Comparison of ENCODE assay signal across 8 cellular contexts in genomic region chr17:5418858-5419355, GRCh38. TPM values are rescaled to one million over a fixed set of nuclear protein-coding genes. Genes with fewer than 3 reads are reported as not detected.
DNase-seq lines count a peak whose midpoint lies in the region; ATAC-seq and TF ChIP-seq lines count a peak whose summit lies in the region.

No MANE protein-coding gene starts in this region.

- peaks cover 33% of the 10 kb centered on the region for H3K79me2 ChIP-seq in parathyroid adenoma

- DNase-seq in GM12864 (ENCODE audit: low read depth) (peak; percentile 95), HFFc6 (peak; percentile 22), NCI-H526 (lab: John Stamatoyannopoulos, UW) (peak; percentile 45 to 56), fibroblast of pulmonary artery (ENCODE audit: low read depth) (peak; percentile 39), upper lobe of left lung (peak in 1 of 2 donors; percentile 52), cerebellar nuclear complex (lab: John Stamatoyannopoulos, UW) (no peak)
- peak; percentile 57 for DNase-seq in activated T-cell treated with anti-CD3 and anti-CD28 coated beads, Interleukin-2, amount 50 U/mL, for 4 hours

- no peak for TF ChIP-seq EP300 in upper lobe of left lung (IDR thresholded peaks at IDR 0.05)

- peak overlapping the region; percentile 99 for H3K4me3 Mint-ChIP-seq in HFFc6
- peak overlapping the region; percentile 99 for H3K4me3 Mint-ChIP-seq in activated T-cell treated with anti-CD3 and anti-CD28 coated beads, Interleukin-2, amount 50 U/mL, for 4 hours

- H3K27ac ChIP-seq in parathyroid adenoma (peak overlapping the region; percentile 88), upper lobe of left lung (peak overlapping the region; percentile 84 to 92 (median 90))

- H2AFZ ChIP-seq in parathyroid adenoma, result peak overlapping the region; percentile 87

- H3K27me3 ChIP-seq in parathyroid adenoma (ENCODE audit: control insufficient read depth, insufficient read depth, low read length) (no peaks in the 10 kb centered on the region), upper lobe of left lung (no peaks in the 10 kb centered on the region)

- H3K36me3 Mint-ChIP-seq in HFFc6 (ENCODE audit: low read depth), result peaks cover 15% of the 10 kb centered on the region; the same call in 1 of the 2 replicates
- H3K36me3 Mint-ChIP-seq in activated T-cell treated with anti-CD3 and anti-CD28 coated beads, Interleukin-2, amount 50 U/mL, for 4 hours (ENCODE audit: insufficient read depth), result peaks cover 15% of the 10 kb centered on the region

- peak overlapping the region; percentile 90 for H3K4me2 ChIP-seq in parathyroid adenoma (ENCODE audit: low read length)

- peak; percentile 47 to 50 for ATAC-seq in activated T-cell treated with anti-CD3 and anti-CD28 coated beads, Interleukin-2, amount 50 U/mL, for 4 hours
- ATAC-seq in upper lobe of left lung (ENCODE audit: low FRiP score in 2 of 2), result peak in 1 of 2 donors; percentile 5

- H3K9me3 ChIP-seq in parathyroid adenoma (ENCODE audit: control insufficient read depth, low read length) (no peaks in the 10 kb centered on the region), upper lobe of left lung (no peaks in the 10 kb centered on the region)

- 0 out of 2 replicates have a peak, but pooled peaks cover 3% of the 10 kb centered on the region for H3K27me3 Mint-ChIP-seq in HFFc6 (ENCODE audit: insufficient read depth)
- H3K27me3 Mint-ChIP-seq in activated T-cell treated with anti-CD3 and anti-CD28 coated beads, Interleukin-2, amount 50 U/mL, for 4 hours (ENCODE audit: low read depth), result no peaks in the 10 kb centered on the region

- 0 to 1% methylated on average over 25 to 26 of the region's 26 CpGs for WGBS in upper lobe of left lung, 2 donors

- H3K4me1 ChIP-seq in parathyroid adenoma (no peaks in the 10 kb centered on the region), upper lobe of left lung (peaks cover 29 to 43% (median 33%) of the 10 kb centered on the region in 4 donors)

- H3K27ac Mint-ChIP-seq in HFFc6, result peak overlapping the region; percentile 95

- TF ChIP-seq POLR2A in upper lobe of left lung (IDR thresholded peaks at IDR 0.05), result no peak

- H3K4me3 ChIP-seq in GM12864 (ENCODE audit: low read depth, low read length) (peak overlapping the region; percentile 89), fibroblast of pulmonary artery (replicated peaks; ENCODE audit: low read depth, low read length) (peak overlapping the region; percentile 98), parathyroid adenoma (ENCODE audit: low read depth, low read length) (peak overlapping the region; percentile 94), upper lobe of left lung (peak overlapping the region; percentile 80 to 95 (median 88))

- peak overlapping the region; percentile 57 for H3K9ac ChIP-seq in parathyroid adenoma

- no peaks in the 10 kb centered on the region for H3K36me3 ChIP-seq in parathyroid adenoma (ENCODE audit: control insufficient read depth, insufficient read depth, low read length)
- peaks cover 2 to 51% (median 26%) of the 10 kb centered on the region in 4 donors for H3K36me3 ChIP-seq in upper lobe of left lung

- peaks cover 33% of the 10 kb centered on the region for H3K4me1 Mint-ChIP-seq in HFFc6 (ENCODE audit: low read depth)
- H3K4me1 Mint-ChIP-seq in activated T-cell treated with anti-CD3 and anti-CD28 coated beads, Interleukin-2, amount 50 U/mL, for 4 hours (ENCODE audit: low read depth), result peaks cover 48% of the 10 kb centered on the region

- TF ChIP-seq CTCF in GM12864 (IDR thresholded peaks at IDR 0.05; ENCODE audit: low read depth, low read length, missing control alignments), result no peak
- no peak for TF ChIP-seq CTCF in HFFc6 (IDR thresholded peaks at IDR 0.05)
- TF ChIP-seq CTCF in fibroblast of pulmonary artery (IDR thresholded peaks at IDR 0.05; ENCODE audit: low read length, missing control alignments), result no peak
- TF ChIP-seq CTCF in parathyroid adenoma (IDR thresholded peaks at IDR 0.05), result no peak
- TF ChIP-seq CTCF in upper lobe of left lung (IDR thresholded peaks at IDR 0.05), result no peak

- no peaks in the 10 kb centered on the region for H3K9me3 Mint-ChIP-seq in HFFc6
- H3K9me3 Mint-ChIP-seq in activated T-cell treated with anti-CD3 and anti-CD28 coated beads, Interleukin-2, amount 50 U/mL, for 4 hours, result no peaks in the 10 kb centered on the region

RNA-seq across cellular contexts. Expression of gene NUP88, which starts 0.6 kb away (rescaled TPM):
- 10 to 100 TPM; 49.3 to 68.7 (median 64.2) TPM for total RNA-seq in HFFc6 (2021; fragmentation: NEBNext Ultra II Directional; extraction: Animal tissue kit (Norgen Biotek cat#: 25700))
- total RNA-seq in activated T-cell treated with anti-CD3 and anti-CD28 coated beads, Interleukin-2, amount 50 U/mL, for 4 hours, result 100 to 1,000 TPM; 171 to 184 (median 180) TPM
- 10 to 100 TPM; 40.4 to 91.4 (median 49.8) TPM for total RNA-seq in upper lobe of left lung

RNA-seq across cellular contexts. Expression of gene RPAIN, which starts 1.1 kb away (rescaled TPM):
- 10 to 100 TPM; 20.4 to 25.6 (median 22.5) TPM for total RNA-seq in HFFc6 (2021; fragmentation: NEBNext Ultra II Directional; extraction: Animal tissue kit (Norgen Biotek cat#: 25700))
- total RNA-seq in activated T-cell treated with anti-CD3 and anti-CD28 coated beads, Interleukin-2, amount 50 U/mL, for 4 hours, result 10 to 100 TPM; 68.5 to 81.5 (median 76.2) TPM
- total RNA-seq in upper lobe of left lung, result 10 to 100 TPM; 32.2 to 78.6 (median 47.1) TPM

RNA-seq across cellular contexts. Expression of gene C1QBP, which starts 20.0 kb away (rescaled TPM):
- total RNA-seq in HFFc6 (2021; fragmentation: NEBNext Ultra II Directional; extraction: Animal tissue kit (Norgen Biotek cat#: 25700)), result 100 to 1,000 TPM; 222 to 267 (median 235) TPM
- total RNA-seq in activated T-cell treated with anti-CD3 and anti-CD28 coated beads, Interleukin-2, amount 50 U/mL, for 4 hours, result 100 to 1,000 TPM; 663 to 755 (median 712) TPM
- 100 to 1,000 TPM in 1 of 6 donors, 10 to 100 TPM in 5; 22.0 to 115 (median 73.5) TPM for total RNA-seq in upper lobe of left lung

RNA-seq across cellular contexts. Expression of gene DHX33, which starts 49.9 kb away (rescaled TPM):
- total RNA-seq in HFFc6 (2021; fragmentation: NEBNext Ultra II Directional; extraction: Animal tissue kit (Norgen Biotek cat#: 25700)), result 10 to 100 TPM; 16.8 to 18.9 (median 17.3) TPM
- total RNA-seq in activated T-cell treated with anti-CD3 and anti-CD28 coated beads, Interleukin-2, amount 50 U/mL, for 4 hours, result 10 to 100 TPM; 54.1 to 59.9 (median 58.0) TPM
- 10 to 100 TPM in 4 of 6 donors, 1 to 10 TPM in 2; 5.1 to 11.5 (median 10.4) TPM for total RNA-seq in upper lobe of left lung

Comparison
In these comparisons a context has a peak if more than half of its experiments do, and no peak if none do; other contexts are left out.
1. DNase-seq: peak in GM12864 (single experiment), HFFc6 (single experiment), NCI-H526 (2 of 2), activated T-cell treated with anti-CD3 and anti-CD28 coated beads, Interleukin-2, amount 50 U/mL, for 4 hours (single experiment) and fibroblast of pulmonary artery (single experiment); none in cerebellar nuclear complex (0 of 2).
2. Peak in every context shown above with its lines, with median percentiles within 50 percentile points of each other: H3K4me3 ChIP-seq.